Comparison of ENCODE assay signal across 8 cellular contexts in genomic region chr1:153633747-153634665, GRCh38. TPM values are rescaled to one million over a fixed set of nuclear protein-coding genes. Genes with fewer than 3 reads are reported as not detected.
DNase-seq lines count a peak whose midpoint lies in the region; ATAC-seq, FAIRE-seq and TF ChIP-seq lines count a peak whose summit lies in the region.

Gene CHTOP (plus strand): TSS chr1:153634066. CDS start chr1:153636589, 2,523 bp downstream.

- peaks cover 13% of the 10 kb centered on the region for H3K4me1 ChIP-seq in keratinocyte (ENCODE audit: control insufficient read depth, extremely low read depth, insufficient read depth, low read length)

- DNase-seq in AG20443 (ENCODE audit: low spot score) (peak; percentile 97), NCI-H510A (lab: John Stamatoyannopoulos, UW) (peak; percentile 91), cerebellum (ENCODE audit: low spot score) (peak; percentile 99), keratinocyte (ENCODE audit: low read depth, low spot score) (peak; percentile 80)
- DNase-seq in activated CD4-positive, alpha-beta T cell treated with anti-CD3 and anti-CD28 coated beads for 1 hour, result peak; percentile 97
- peak; percentile 95 for DNase-seq in stimulated activated CD4-positive, alpha-beta T cell treated with anti-CD3 and anti-CD28 coated beads, Interleukin-15, amount 100 ng/mL, for 1 hour (ENCODE audit: low read depth in 1 of 2, low spot score in 1 of 2)

- dilution Hi-C loops in keratinocyte (cut with MboI; ENCODE audit: extremely low pct_ligation_motif_present, low sequenced_read_pairs), result no loop called here

- peak; percentile 78 for FAIRE-seq in keratinocyte (lab: Jason Lieb, UNC)

- H3K36me3 ChIP-seq in keratinocyte (ENCODE audit: control insufficient read depth in 2 of 2, extremely low read depth in 1 of 2, insufficient read depth in 2 of 2, low read length in 2 of 2), result peaks cover 13 to 30% of the 10 kb centered on the region in 2 experiments

- peak within 1 kb of the TSS; percentile 100 for H3K4me2 ChIP-seq in keratinocyte (ENCODE audit: control insufficient read depth, extremely low read depth, insufficient read depth, low read depth, low read length)

- ATAC-seq in HG03432 (IDR thresholded peaks at IDR 0.05; ENCODE audit: unreplicated experiment), result peak; percentile 83

- peak within 1 kb of the TSS; percentile 86 for H2AFZ ChIP-seq in keratinocyte (ENCODE audit: control insufficient read depth, low read length)

- no peaks in the 10 kb centered on the region for H3K9me1 ChIP-seq in keratinocyte (ENCODE audit: control insufficient read depth, extremely low read depth, insufficient read depth, low read length)

- peak within 1 kb of the TSS; percentile 100 for H3K9ac ChIP-seq in keratinocyte (ENCODE audit: control insufficient read depth, extremely low read depth, insufficient read depth, low read length)

- TF ChIP-seq CTCF in keratinocyte (optimal IDR thresholded peaks at IDR 0.05 in 1 of 3, IDR thresholded peaks at IDR 0.05 in 1 of 3, conservative IDR thresholded peaks at IDR 0.05 in 1 of 3; ENCODE audit: extremely low read depth in 1 of 3, insufficient read depth in 2 of 3, low read length in 3 of 3), result no peak

- peak within 1 kb of the TSS; percentile 97 to 99 (median 99) for H3K4me3 ChIP-seq in keratinocyte (ENCODE audit: control insufficient read depth in 2 of 3, extremely low read depth in 1 of 3, insufficient read depth in 2 of 3, low read depth in 1 of 3, low read length in 3 of 3)

- no peaks in the 10 kb centered on the region for H3K27me3 ChIP-seq in keratinocyte (ENCODE audit: control insufficient read depth, extremely low read depth, insufficient read depth, low read length)

- peak; percentile 98 for TF ChIP-seq POLR2A in GM19099 (IDR thresholded peaks at IDR 0.05; ENCODE audit: extremely low read depth, insufficient read length, low read depth)

- no peaks in the 10 kb centered on the region for H3K9me3 ChIP-seq in keratinocyte (ENCODE audit: control insufficient read depth, low read depth, low read length)

- peaks cover 40% of the 10 kb centered on the region for H3K79me2 ChIP-seq in keratinocyte (ENCODE audit: control insufficient read depth, insufficient read depth, low read length)

- no peaks in the 10 kb centered on the region for H4K20me1 ChIP-seq in keratinocyte (ENCODE audit: control insufficient read depth, extremely low read depth, insufficient read depth, low read length)

- peak within 1 kb of the TSS; percentile 100 for H3K27ac ChIP-seq in keratinocyte (ENCODE audit: control insufficient read depth, insufficient read depth, low read length)

RNA-seq across cellular contexts. Expression of gene CHTOP, which starts in this region (rescaled TPM):
- total RNA-seq in cerebellum, result 87.8 TPM
- polyA plus RNA-seq in keratinocyte, result 46.7 to 68.6 TPM (median 56.0 TPM) in 3 replicates
- 23.4 TPM for polyA plus RNA-seq in keratinocyte (2011; ENCODE audit: low read depth)
- polyA plus RNA-seq in keratinocyte (2011; cell fraction: cytosol; rRNA removed), result 32.9 and 40.8 TPM in 2 replicates
- 66.9 and 80.9 TPM in 2 replicates for polyA plus RNA-seq in keratinocyte (2011; cell fraction: nucleus; rRNA removed)
- 52.9 and 54.0 TPM in 2 replicates for polyA plus RNA-seq in keratinocyte (2012; ENCODE audit: low replicate concordance)
- polyA minus RNA-seq in keratinocyte, result 12.4 to 35.9 TPM (median 23.4 TPM) in 3 replicates
- 35.3 TPM for polyA minus RNA-seq in keratinocyte (2011; cell fraction: cytosol; rRNA and poly(A)+ RNA removed)
- polyA minus RNA-seq in keratinocyte (2011; cell fraction: nucleus; rRNA and poly(A)+ RNA removed), result 22.9 and 31.6 TPM in 2 replicates

Comparison
In these comparisons a context has a peak if more than half of its experiments do, and no peak if none do; other contexts are left out.
1. Peak in every context shown above with its lines: DNase-seq, ATAC-seq, H3K4me3 ChIP-seq and H3K27ac ChIP-seq.